Comparison of ENCODE assay signal across 8 cellular contexts in genomic region chr17:63842540-63843386, GRCh38. TPM values are rescaled to one million over a fixed set of nuclear protein-coding genes. Genes with fewer than 3 reads are reported as not detected.
DNase-seq lines count a peak whose midpoint lies in the region; ATAC-seq, FAIRE-seq and TF ChIP-seq lines count a peak whose summit lies in the region.

TSS of gene SMARCD2 (minus strand) at chr17:63842685. CDS start at chr17:63842674, 11 bp downstream.

- peak; percentile 97 for FAIRE-seq in endothelial cell of umbilical vein (lab: Jason Lieb, UNC)

- H3K4me1 ChIP-seq in OCI-LY3 (ENCODE audit: low read length) (peaks cover 23% of the 10 kb centered on the region), endothelial cell of umbilical vein (ENCODE audit: control insufficient read depth, extremely low read depth, insufficient read depth, low read length) (peaks cover 24% of the 10 kb centered on the region)

- intact Hi-C loops in endothelial cell of umbilical vein (cut with micrococcal nuclease) = no loop called here

- TF ChIP-seq CTCF in OCI-LY3 (IDR thresholded peaks at IDR 0.05; ENCODE audit: low read depth, low read length) = no peak
- TF ChIP-seq CTCF in endothelial cell of umbilical vein (IDR thresholded peaks at IDR 0.05; ENCODE audit: extremely low read depth in 1 of 2, insufficient read depth in 1 of 2, low read depth in 1 of 2, low read length in 2 of 2) = no peak

- H4K20me1 ChIP-seq in OCI-LY3 (ENCODE audit: insufficient read depth, low read length) = peaks cover 32% of the 10 kb centered on the region
- H4K20me1 ChIP-seq in endothelial cell of umbilical vein (replicated peaks; ENCODE audit: control insufficient read depth, extremely low read depth, insufficient read depth, low read length) = no peaks in the 10 kb centered on the region

- POLR2A ChIA-PET in endothelial cell of umbilical vein (lab: Charles Lee) = no interaction called here

- H3K9me1 ChIP-seq in endothelial cell of umbilical vein (replicated peaks; ENCODE audit: control insufficient read depth, extremely low read depth, insufficient read depth, low read length) = no peaks in the 10 kb centered on the region

- H3K9ac ChIP-seq in OCI-LY3 (ENCODE audit: low read length) (peak within 1 kb of the TSS; percentile 95), endothelial cell of umbilical vein (replicated peaks; ENCODE audit: extremely low read depth, insufficient read depth, low read length) (peak within 1 kb of the TSS; percentile 75)

- H3K4me2 ChIP-seq in OCI-LY3 (ENCODE audit: low read length) (peak within 1 kb of the TSS; percentile 94), endothelial cell of umbilical vein (ENCODE audit: insufficient read depth, low read length) (peak within 1 kb of the TSS; percentile 84)

- CTCF ChIA-PET in endothelial cell of umbilical vein (lab: Charles Lee) = interaction anchor here (1.1 to 2.1 kb wide), 5 partner anchors 8 to 417 kb away, joined by 3 to 7 read pairs (median 6); no protein-coding TSS in a partner anchor

- H3K79me2 ChIP-seq in OCI-LY3 (ENCODE audit: low read length) (peaks cover 49% of the 10 kb centered on the region), endothelial cell of umbilical vein (ENCODE audit: control insufficient read depth, insufficient read depth, low read length) (peaks cover 42% of the 10 kb centered on the region)

- H3K36me3 ChIP-seq in OCI-LY3 (replicated peaks; ENCODE audit: low read depth, low read length) = no peaks in the 10 kb centered on the region
- no peaks in the 10 kb centered on the region for H3K36me3 ChIP-seq in endothelial cell of umbilical vein (ENCODE audit: control insufficient read depth in 2 of 2, extremely low read depth in 1 of 2, insufficient read depth in 2 of 2, low read length in 2 of 2)

- dilution Hi-C loops in endothelial cell of umbilical vein (cut with MboI; ENCODE audit: extremely low pct_ligation_motif_present, low sequenced_read_pairs) = no loop called here

- peak; percentile 99 for DNase-seq in D341Med (ENCODE audit: low spot score)
- peak; percentile 94 for DNase-seq in HuH-7.5 (ENCODE audit: low spot score)
- peak; percentile 99 for DNase-seq in activated T-cell treated with anti-CD3 and anti-CD28 coated beads for 1 hour (ENCODE audit: low read depth)
- DNase-seq in endothelial cell of umbilical vein (ENCODE audit: low read depth, low spot score) = peak; percentile 99
- peak; percentile 93 for DNase-seq in middle frontal gyrus (ENCODE audit: extremely low spot score, low spot score)
- peak; percentile 99 for DNase-seq in stimulated activated CD8-positive, alpha-beta memory T cell treated with anti-CD3 and anti-CD28 coated beads, Interleukin-2, amount 100 ng/mL, for 48 hours (ENCODE audit: low read depth in 2 of 2)

- H3K4me3 ChIP-seq in OCI-LY3 (ENCODE audit: low read length) = peak within 1 kb of the TSS; percentile 87
- peak within 1 kb of the TSS; percentile 56 to 86 (median 77) for H3K4me3 ChIP-seq in endothelial cell of umbilical vein (replicated peaks in 1 of 3; ENCODE audit: insufficient read depth in 1 of 3, low read depth in 1 of 3, low read length in 3 of 3)

- H2AFZ ChIP-seq in OCI-LY3 (ENCODE audit: low read depth, low read length) = peak within 1 kb of the TSS; percentile 66; the same call in 1 of the 2 replicates
- peak within 1 kb of the TSS; percentile 72 for H2AFZ ChIP-seq in endothelial cell of umbilical vein (ENCODE audit: low read depth, low read length)

- TF ChIP-seq POLR2A in endothelial cell of umbilical vein (IDR thresholded peaks at IDR 0.05; ENCODE audit: low read depth, low read length) = peak; percentile 59

- H3K27me3 ChIP-seq in OCI-LY3 (ENCODE audit: low read depth, low read length) (no peaks in the 10 kb centered on the region), endothelial cell of umbilical vein (ENCODE audit: control insufficient read depth in 2 of 2, insufficient read depth in 2 of 2, low read length in 2 of 2) (no peaks in the 10 kb centered on the region)

- peak within 1 kb of the TSS; percentile 67 for H3K27ac ChIP-seq in OCI-LY3 (ENCODE audit: low read length)
- H3K27ac ChIP-seq in endothelial cell of umbilical vein (ENCODE audit: insufficient read depth, low read depth, low read length) = peak within 1 kb of the TSS; percentile 63

- ATAC-seq in GM21526 (IDR thresholded peaks at IDR 0.05; ENCODE audit: low FRiP score, unreplicated experiment) = peak; percentile 61

- H3K9me3 ChIP-seq in OCI-LY3 (ENCODE audit: insufficient read depth, low read length) (no peaks in the 10 kb centered on the region), endothelial cell of umbilical vein (replicated peaks; ENCODE audit: control insufficient read depth, insufficient read depth, low read length) (no peaks in the 10 kb centered on the region)

- no TSS peak for BruUV-seq in endothelial cell of umbilical vein (replicated peaks; lab: Mats Ljungman, UMichigan)

TF ChIP-seq in endothelial cell of umbilical vein, 7 proteins besides CTCF, POLR2A, EP300 and RAD21:
- TF ChIP-seq EZH2 (IDR thresholded peaks at IDR 0.05; ENCODE audit: borderline replicate concordance, low read depth, low read length, severe bottlenecking) (no peak), JUN (IDR thresholded peaks at IDR 0.05; ENCODE audit: borderline replicate concordance, insufficient read depth, insufficient read length, low read depth) (peak; percentile 9), POLR2AphosphoS5 (IDR thresholded peaks at IDR 0.05; ENCODE audit: insufficient read depth, low read depth, low read length) (peak; percentile 93)

RNA-seq across cellular contexts. Expression of gene SMARCD2, which starts in this region (rescaled TPM):
- total RNA-seq in endothelial cell of umbilical vein = 50.3 and 51.2 TPM in 2 replicates
- polyA plus RNA-seq in endothelial cell of umbilical vein = 55.7 and 62.8 TPM in 2 replicates
- 56.1 and 58.7 TPM in 2 replicates for polyA plus RNA-seq in endothelial cell of umbilical vein (2011; cell fraction: cytosol; rRNA removed)
- polyA plus RNA-seq in endothelial cell of umbilical vein (2011; cell fraction: nucleus; rRNA removed) = 70.9 and 82.3 TPM in 2 replicates
- 53.4 and 69.3 TPM in 2 replicates for polyA plus RNA-seq in endothelial cell of umbilical vein (2012)
- polyA minus RNA-seq in endothelial cell of umbilical vein = 59.7 and 61.2 TPM in 2 replicates
- polyA minus RNA-seq in endothelial cell of umbilical vein (2011; cell fraction: cytosol; rRNA and poly(A)+ RNA removed) = 15.7 TPM
- 25.6 and 32.2 TPM in 2 replicates for polyA minus RNA-seq in endothelial cell of umbilical vein (2011; cell fraction: nucleus; rRNA and poly(A)+ RNA removed)

Comparison
In these comparisons a context has a peak if more than half of its experiments do, and no peak if none do; other contexts are left out.
1. Peak in every context shown above with its lines: DNase-seq, ATAC-seq, H3K4me3 ChIP-seq and H3K27ac ChIP-seq.